ENCODE assay signal across 19 cellular contexts in the genomic region with DNA sequence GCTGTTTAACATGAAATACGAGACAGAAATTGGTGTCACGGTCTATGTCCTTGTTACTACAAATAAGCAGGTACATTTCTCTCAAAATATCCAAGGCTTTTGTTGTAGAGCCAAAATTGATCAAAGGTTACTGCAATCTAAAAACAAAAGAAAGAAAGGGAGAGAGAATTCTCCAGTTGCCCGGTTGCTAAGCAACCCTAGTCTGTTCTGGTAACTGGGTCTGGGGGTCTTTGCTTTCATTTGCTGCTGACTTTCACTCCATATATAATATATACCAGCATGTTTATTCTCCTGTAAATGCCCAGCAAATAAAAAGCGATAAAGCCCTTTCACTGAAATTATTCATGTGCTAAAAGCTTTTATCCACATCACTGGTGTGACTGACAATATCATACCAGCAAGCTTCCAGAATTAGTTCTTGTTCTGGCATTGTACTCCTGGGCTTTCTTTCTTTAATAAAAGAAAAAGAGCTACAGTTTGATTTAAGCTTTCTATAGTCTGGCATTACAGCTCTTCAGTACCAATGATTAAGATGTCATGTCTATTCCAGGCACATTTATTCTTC.
A peak's percentile ranks its signal among the peaks of the same experiment; 100 is the strongest.
DNase-seq lines count a peak whose midpoint lies in the region; ATAC-seq and TF ChIP-seq lines count a peak whose summit lies in the region.
"Had no signal": no experiment of that assay in that cellular context is flagged by ENCODE, and none has a peak within 500 bp of the region (broad histone marks: within the 10 kb centered on the region; RNA-seq: fewer than 3 reads in every experiment).

No MANE protein-coding gene starts in this region.

- peaks cover 14% of the 10 kb centered on the region for H3K4me1 ChIP-seq in neural progenitor cell
- no peaks in the 10 kb centered on the region for H3K4me1 ChIP-seq in lower lobe of right lung

- no peaks in the 10 kb centered on the region for H3K27me3 ChIP-seq in neural progenitor cell
- no peaks in the 10 kb centered on the region for H3K27me3 ChIP-seq in lower lobe of right lung (ENCODE audit: low read depth)

- intact Hi-C loops in lower lobe of right lung (cut with DNase I) = no loop called here
- intact Hi-C loops in sciatic nerve (cut with DNase I) = no loop called here

- no peak for ATAC-seq in lower lobe of right lung
- ATAC-seq in sciatic nerve = no peak
- ATAC-seq: HCT116, PC-3, T-cell had no signal

- no peak overlapping the region for H2AFZ ChIP-seq in neural progenitor cell (replicated peaks)

- DNase-seq in DMS79 treated with DMSO at 0.1 percent for 48 hours (lab: John Stamatoyannopoulos, UW) (peak; percentile 43), DMS79 (lab: John Stamatoyannopoulos, UW) (no peak), NCI-H1417 treated with DMSO at 0.1 percent for 48 hours (lab: John Stamatoyannopoulos, UW) (peak; percentile 34), NCI-H748 (lab: John Stamatoyannopoulos, UW; ENCODE audit: unreplicated experiment) (peak; percentile 90), neural progenitor cell (ENCODE audit: low spot score) (peak; percentile 55), DMS 273 treated with DMSO at 0.1 percent for 48 hours (lab: John Stamatoyannopoulos, UW) (no peak), lower lobe of right lung (no peak), sciatic nerve (ENCODE audit: low spot score) (no peak)
- DNase-seq: CD8-positive, alpha-beta memory T cell; EL; MV-4-11; NCI-H2171; NCI-H524 treated with DMSO at 0.1 percent for 48 hours; PC-3; T-cell; T1000 had no signal

- H3K79me2 ChIP-seq in neural progenitor cell (ENCODE audit: low read depth) = no peaks in the 10 kb centered on the region

- peaks cover 8% of the 10 kb centered on the region for H3K27me3 Mint-ChIP-seq in neural progenitor cell (ENCODE audit: insufficient read depth, low read depth)

- peak overlapping the region; percentile 63 for H3K4me2 ChIP-seq in neural progenitor cell

- H3K9me3 Mint-ChIP-seq in neural progenitor cell = peaks cover 3% of the 10 kb centered on the region
- H3K9me3 Mint-ChIP-seq: T-cell had no signal

- peaks cover 7% of the 10 kb centered on the region for H3F3A ChIP-seq in neural progenitor cell (ENCODE audit: low read depth)

- no peak overlapping the region for H3K4me3 ChIP-seq in neural progenitor cell
- no peak overlapping the region for H3K4me3 ChIP-seq in lower lobe of right lung

- H3K4me1 Mint-ChIP-seq in neural progenitor cell = peaks cover 52% of the 10 kb centered on the region
- H3K4me1 Mint-ChIP-seq: CD8-positive, alpha-beta memory T cell; IgD-negative memory B cell; T-cell had no signal

- H3K36me3 ChIP-seq in neural progenitor cell = no peaks in the 10 kb centered on the region
- no peaks in the 10 kb centered on the region for H3K36me3 ChIP-seq in lower lobe of right lung

- H3K27ac ChIP-seq in neural progenitor cell (no peak overlapping the region), lower lobe of right lung (no peak overlapping the region)
- H3K27ac ChIP-seq: 22Rv1 had no signal

- H3K9me3 ChIP-seq in neural progenitor cell (ENCODE audit: low read depth) = no peaks in the 10 kb centered on the region
- no peaks in the 10 kb centered on the region for H3K9me3 ChIP-seq in lower lobe of right lung

- peak overlapping the region; percentile 60 for H3K27ac Mint-ChIP-seq in neural progenitor cell
- H3K27ac Mint-ChIP-seq: CD8-positive, alpha-beta memory T cell; IgD-negative memory B cell; T-cell had no signal

- H3K9ac ChIP-seq in neural progenitor cell = no peak overlapping the region

- no peak overlapping the region for H3K4me3 Mint-ChIP-seq in neural progenitor cell
- H3K4me3 Mint-ChIP-seq: CD8-positive, alpha-beta memory T cell; IgD-negative memory B cell; T-cell had no signal

- H3K36me3 Mint-ChIP-seq in neural progenitor cell = no peaks in the 10 kb centered on the region
- H3K36me3 Mint-ChIP-seq: CD8-positive, alpha-beta memory T cell; IgD-negative memory B cell; T-cell had no signal

- no peaks in the 10 kb centered on the region for H4K20me1 ChIP-seq in neural progenitor cell (ENCODE audit: low read depth)

- TF ChIP-seq CTCF in neural progenitor cell (IDR thresholded peaks at IDR 0.05) = no peak
- TF ChIP-seq CTCF in lower lobe of right lung (IDR thresholded peaks at IDR 0.05) = no peak

Comparison
In these comparisons a context has a peak if more than half of its experiments do, and no peak if none do; other contexts are left out.
1. DNase-seq: peak in DMS79 treated with DMSO at 0.1 percent for 48 hours (single experiment), NCI-H1417 treated with DMSO at 0.1 percent for 48 hours (single experiment), NCI-H748 (single experiment) and neural progenitor cell (single experiment); none in DMS79 (single experiment), DMS 273 treated with DMSO at 0.1 percent for 48 hours (single experiment), lower lobe of right lung (single experiment) and sciatic nerve (single experiment).